ENCODE assay signal across 1 cellular context in genomic region chr2:241272722-241273551, GRCh38.
TF ChIP-seq lines count a peak whose summit lies in the region.

No MANE protein-coding gene starts in this region.

TF ChIP-seq in HepG2, 621 proteins besides CTCF, POLR2A, EP300 and RAD21 (continued from another document and continues in another):
- TF ChIP-seq, protein P1, sequence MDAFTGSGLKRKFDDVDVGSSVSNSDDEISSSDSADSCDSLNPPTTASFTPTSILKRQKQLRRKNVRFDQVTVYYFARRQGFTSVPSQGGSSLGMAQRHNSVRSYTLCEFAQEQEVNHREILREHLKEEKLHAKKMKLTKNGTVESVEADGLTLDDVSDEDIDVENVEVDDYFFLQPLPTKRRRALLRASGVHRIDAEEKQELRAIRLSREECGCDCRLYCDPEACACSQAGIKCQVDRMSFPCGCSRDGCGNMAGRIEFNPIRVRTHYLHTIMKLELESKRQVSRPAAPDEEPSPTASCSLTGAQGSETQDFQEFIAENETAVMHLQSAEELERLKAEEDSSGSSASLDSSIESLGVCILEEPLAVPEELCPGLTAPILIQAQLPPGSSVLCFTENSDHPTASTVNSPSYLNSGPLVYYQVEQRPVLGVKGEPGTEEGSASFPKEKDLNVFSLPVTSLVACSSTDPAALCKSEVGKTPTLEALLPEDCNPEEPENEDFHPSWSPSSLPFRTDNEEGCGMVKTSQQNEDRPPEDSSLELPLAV (CRISPR knock-in tag; conservative IDR thresholded peaks at IDR 0.05; ENCODE audit: low read depth): no peak
- no peak for TF ChIP-seq ZNF691 (CRISPR knock-in tag; IDR thresholded peaks at IDR 0.05; ENCODE audit: borderline replicate concordance, low read depth)
- no peak for TF ChIP-seq NFATC3 (CRISPR knock-in tag; IDR thresholded peaks at IDR 0.05)
- TF ChIP-seq E2F2 (CRISPR knock-in tag; IDR thresholded peaks at IDR 0.05; ENCODE audit: borderline replicate concordance): 0 out of 2 replicates have a peak, but pooled peaks have one; percentile 61
- peak; percentile 45; the same call in 1 of the 2 replicates for TF ChIP-seq TAF1 (CRISPR knock-in tag; IDR thresholded peaks at IDR 0.05)
- TF ChIP-seq ZMAT3 (CRISPR knock-in tag; conservative IDR thresholded peaks at IDR 0.05): peak; percentile 73; the same call in 1 of the 2 replicates
- peak; percentile 13; the same call in 1 of the 2 replicates for TF ChIP-seq ARID5B (CRISPR knock-in tag; IDR thresholded peaks at IDR 0.05)
- TF ChIP-seq SMAD1 (CRISPR knock-in tag; IDR thresholded peaks at IDR 0.05; ENCODE audit: borderline replicate concordance, low read depth): 0 out of 2 replicates have a peak, but pooled peaks have one; percentile 20
- 0 out of 2 replicates have a peak, but pooled peaks have one; percentile 7 for TF ChIP-seq ZNF503 (CRISPR knock-in tag; IDR thresholded peaks at IDR 0.05)
- TF ChIP-seq, protein P2, sequence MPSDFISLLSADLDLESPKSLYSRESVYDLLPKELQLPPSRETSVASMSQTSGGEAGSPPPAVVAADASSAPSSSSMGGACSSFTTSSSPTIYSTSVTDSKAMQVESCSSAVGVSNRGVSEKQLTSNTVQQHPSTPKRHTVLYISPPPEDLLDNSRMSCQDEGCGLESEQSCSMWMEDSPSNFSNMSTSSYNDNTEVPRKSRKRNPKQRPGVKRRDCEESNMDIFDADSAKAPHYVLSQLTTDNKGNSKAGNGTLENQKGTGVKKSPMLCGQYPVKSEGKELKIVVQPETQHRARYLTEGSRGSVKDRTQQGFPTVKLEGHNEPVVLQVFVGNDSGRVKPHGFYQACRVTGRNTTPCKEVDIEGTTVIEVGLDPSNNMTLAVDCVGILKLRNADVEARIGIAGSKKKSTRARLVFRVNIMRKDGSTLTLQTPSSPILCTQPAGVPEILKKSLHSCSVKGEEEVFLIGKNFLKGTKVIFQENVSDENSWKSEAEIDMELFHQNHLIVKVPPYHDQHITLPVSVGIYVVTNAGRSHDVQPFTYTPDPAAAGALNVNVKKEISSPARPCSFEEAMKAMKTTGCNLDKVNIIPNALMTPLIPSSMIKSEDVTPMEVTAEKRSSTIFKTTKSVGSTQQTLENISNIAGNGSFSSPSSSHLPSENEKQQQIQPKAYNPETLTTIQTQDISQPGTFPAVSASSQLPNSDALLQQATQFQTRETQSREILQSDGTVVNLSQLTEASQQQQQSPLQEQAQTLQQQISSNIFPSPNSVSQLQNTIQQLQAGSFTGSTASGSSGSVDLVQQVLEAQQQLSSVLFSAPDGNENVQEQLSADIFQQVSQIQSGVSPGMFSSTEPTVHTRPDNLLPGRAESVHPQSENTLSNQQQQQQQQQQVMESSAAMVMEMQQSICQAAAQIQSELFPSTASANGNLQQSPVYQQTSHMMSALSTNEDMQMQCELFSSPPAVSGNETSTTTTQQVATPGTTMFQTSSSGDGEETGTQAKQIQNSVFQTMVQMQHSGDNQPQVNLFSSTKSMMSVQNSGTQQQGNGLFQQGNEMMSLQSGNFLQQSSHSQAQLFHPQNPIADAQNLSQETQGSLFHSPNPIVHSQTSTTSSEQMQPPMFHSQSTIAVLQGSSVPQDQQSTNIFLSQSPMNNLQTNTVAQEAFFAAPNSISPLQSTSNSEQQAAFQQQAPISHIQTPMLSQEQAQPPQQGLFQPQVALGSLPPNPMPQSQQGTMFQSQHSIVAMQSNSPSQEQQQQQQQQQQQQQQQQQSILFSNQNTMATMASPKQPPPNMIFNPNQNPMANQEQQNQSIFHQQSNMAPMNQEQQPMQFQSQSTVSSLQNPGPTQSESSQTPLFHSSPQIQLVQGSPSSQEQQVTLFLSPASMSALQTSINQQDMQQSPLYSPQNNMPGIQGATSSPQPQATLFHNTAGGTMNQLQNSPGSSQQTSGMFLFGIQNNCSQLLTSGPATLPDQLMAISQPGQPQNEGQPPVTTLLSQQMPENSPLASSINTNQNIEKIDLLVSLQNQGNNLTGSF (CRISPR knock-in tag; IDR thresholded peaks at IDR 0.05): 0 out of 2 replicates have a peak, but pooled peaks have one; percentile 50
- 0 out of 2 replicates have a peak, but pooled peaks have one; percentile 41 for TF ChIP-seq NRL (CRISPR knock-in tag; IDR thresholded peaks at IDR 0.05; ENCODE audit: borderline replicate concordance)
- TF ChIP-seq NFIB (CRISPR knock-in tag; IDR thresholded peaks at IDR 0.05; ENCODE audit: borderline replicate concordance): no peak
- TF ChIP-seq ZNF749 (CRISPR knock-in tag; IDR thresholded peaks at IDR 0.05; ENCODE audit: borderline replicate concordance): peak; percentile 60; the same call in 1 of the 2 replicates
- peak; percentile 55 for TF ChIP-seq PRPF4 (IDR thresholded peaks at IDR 0.05; ENCODE audit: low read depth, low read length, poor library complexity, severe bottlenecking)
- TF ChIP-seq RBFOX2 (IDR thresholded peaks at IDR 0.05; ENCODE audit: low read depth, low read length): peak; percentile 68
- no peak for TF ChIP-seq ZMYM2 (CRISPR knock-in tag; IDR thresholded peaks at IDR 0.05)
- peak; percentile 75 for TF ChIP-seq RBM22 (optimal IDR thresholded peaks at IDR 0.05; ENCODE audit: low read length)
- 0 out of 2 replicates have a peak, but pooled peaks have one; percentile 26 for TF ChIP-seq TFDP2 (CRISPR knock-in tag; IDR thresholded peaks at IDR 0.05)
- TF ChIP-seq ZIK1 (CRISPR knock-in tag; IDR thresholded peaks at IDR 0.05; ENCODE audit: borderline replicate concordance, low read depth): no peak
- no peak for TF ChIP-seq WIZ (CRISPR knock-in tag; IDR thresholded peaks at IDR 0.05)
- TF ChIP-seq ATF5 (CRISPR knock-in tag; IDR thresholded peaks at IDR 0.05; ENCODE audit: low read depth): no peak
- no peak for TF ChIP-seq ZNF496 (CRISPR knock-in tag; IDR thresholded peaks at IDR 0.05; ENCODE audit: insufficient replicate concordance)
- TF ChIP-seq HDAC1 (CRISPR knock-in tag; IDR thresholded peaks at IDR 0.05): peak; percentile 49; the same call in 1 of the 2 replicates
- peak; percentile 55; the same call in 1 of the 2 replicates for TF ChIP-seq SAP130 (CRISPR knock-in tag; IDR thresholded peaks at IDR 0.05; ENCODE audit: low read depth)
- 0 out of 2 replicates have a peak, but pooled peaks have one; percentile 53 for TF ChIP-seq ZNF766 (CRISPR knock-in tag; IDR thresholded peaks at IDR 0.05; ENCODE audit: borderline replicate concordance)
- peak; percentile 6; the same call in 1 of the 2 replicates for TF ChIP-seq CREB3 (CRISPR knock-in tag; IDR thresholded peaks at IDR 0.05)
- TF ChIP-seq ZNF616 (CRISPR knock-in tag; IDR thresholded peaks at IDR 0.05; ENCODE audit: low read depth): no peak
- TF ChIP-seq ISL2 (CRISPR knock-in tag; IDR thresholded peaks at IDR 0.05): peak; percentile 59; the same call in 1 of the 2 replicates
- no peak for TF ChIP-seq JUNB (CRISPR knock-in tag; IDR thresholded peaks at IDR 0.05; ENCODE audit: borderline replicate concordance)
- no peak for TF ChIP-seq NONO (IDR thresholded peaks at IDR 0.05)
- 0 out of 2 replicates have a peak, but pooled peaks have one; percentile 18 for TF ChIP-seq NONO (CRISPR knock-in tag; conservative IDR thresholded peaks at IDR 0.05)
- TF ChIP-seq ZNF251 (CRISPR knock-in tag; IDR thresholded peaks at IDR 0.05): no peak
- TF ChIP-seq RFXANK (CRISPR knock-in tag; IDR thresholded peaks at IDR 0.05): no peak
- no peak for TF ChIP-seq E2F5 (CRISPR knock-in tag; conservative IDR thresholded peaks at IDR 0.05)
- peak; percentile 37; the same call in 1 of the 2 replicates for TF ChIP-seq ZFY (CRISPR knock-in tag; IDR thresholded peaks at IDR 0.05)
- TF ChIP-seq MED13 (CRISPR knock-in tag; IDR thresholded peaks at IDR 0.05): no peak
- peak; percentile 57 for TF ChIP-seq KDM2A (CRISPR knock-in tag; IDR thresholded peaks at IDR 0.05; ENCODE audit: borderline replicate concordance, low read depth)
- no peak for TF ChIP-seq HNRNPLL (IDR thresholded peaks at IDR 0.05; ENCODE audit: low read depth, low read length, poor library complexity, severe bottlenecking)
